Comparison of ENCODE assay signal across 8 cellular contexts in the genomic region with DNA sequence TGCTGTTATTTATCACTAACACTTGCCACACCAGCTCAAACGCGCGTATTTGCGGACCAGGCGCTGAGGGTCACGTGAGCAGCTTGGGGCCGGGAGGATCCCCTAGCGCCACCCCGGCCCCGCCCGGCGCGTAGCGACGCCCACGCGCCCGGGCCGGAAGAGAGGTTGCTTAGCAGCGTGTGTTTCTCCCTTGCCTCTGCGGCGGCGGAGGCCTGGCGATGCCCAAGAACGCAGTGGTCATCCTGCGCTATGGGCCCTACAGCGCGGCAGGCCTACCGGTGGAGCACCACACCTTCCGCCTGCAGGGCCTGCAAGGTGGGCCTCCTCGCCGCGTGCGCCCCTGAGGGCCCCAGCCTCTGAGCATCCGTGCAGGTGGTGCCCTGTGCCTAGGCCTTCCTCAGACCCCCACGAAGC. TPM values are rescaled to one million over a fixed set of nuclear protein-coding genes. Genes with fewer than 3 reads are reported as not detected.
DNase-seq lines count a peak whose midpoint lies in the region; ATAC-seq and FAIRE-seq lines count a peak whose summit lies in the region.

A gene with protein sequence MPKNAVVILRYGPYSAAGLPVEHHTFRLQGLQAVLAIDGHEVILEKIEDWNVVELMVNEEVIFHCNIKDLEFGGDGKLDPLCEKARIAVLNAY (plus strand): TSS at position 172 of the 414 bp plus-strand sequence. CDS start 47 bp downstream, at position 219.

- no peak for FAIRE-seq in GM19239 (lab: Jason Lieb, UNC)

- H3K4me1 ChIP-seq in HUES64 (ENCODE audit: insufficient read depth, low read length) (no peaks in the 10 kb centered on the region), iPS-18a (ENCODE audit: control insufficient read depth, low read depth, low read length) (peaks cover 3% of the 10 kb centered on the region)

- H3K4me3 ChIP-seq in HUES64 (ENCODE audit: low read length) (peak within 1 kb of the TSS; percentile 52), iPS-18a (ENCODE audit: low read length) (peak within 1 kb of the TSS; percentile 61)

- H3K9ac ChIP-seq in HUES64 (ENCODE audit: low read depth, low read length) (no peak within 1 kb of the TSS), iPS-18a (ENCODE audit: low read length) (no peak within 1 kb of the TSS)

- H3K27me3 ChIP-seq in HUES64 (ENCODE audit: insufficient read depth, low read length) (peaks cover 76% of the 10 kb centered on the region), iPS-18a (ENCODE audit: control insufficient read depth, insufficient read depth, low read length) (peaks cover 72% of the 10 kb centered on the region)

- in situ Hi-C loops in Caki2 (cut with HindIII; ENCODE audit: low pct_unique_long_range_greater_than_20kb, low sequenced_read_pairs): no loop called here

- 0 out of 2 replicates have a peak, but pooled peaks cover 4% of the 10 kb centered on the region for H3K9me3 ChIP-seq in HUES64 (ENCODE audit: insufficient read depth, low read depth, low read length)
- H3K9me3 ChIP-seq in iPS-18a (ENCODE audit: control insufficient read depth, low read depth, low read length): no peaks in the 10 kb centered on the region

- no peaks in the 10 kb centered on the region for H3K36me3 ChIP-seq in HUES64 (ENCODE audit: insufficient read depth, low read length)
- no peaks in the 10 kb centered on the region for H3K36me3 ChIP-seq in iPS-18a (ENCODE audit: control insufficient read depth, low read depth, low read length)

- no peak for ATAC-seq in GM18873 (IDR thresholded peaks at IDR 0.05; ENCODE audit: low FRiP score, unreplicated experiment)

- 13% methylated on average over 36 of the region's 36 CpGs for WGBS in HUES64

- peak; percentile 54 for DNase-seq in Caki2 (ENCODE audit: low read depth)
- DNase-seq in anterior cingulate cortex (lab: John Stamatoyannopoulos, UW): peak in 34 of 58 donors; percentile 4 to 66 (median 22)
- DNase-seq in stimulated activated CD8-positive, alpha-beta memory T cell treated with anti-CD3 and anti-CD28 coated beads, Interleukin-7, amount 100 ng/mL, for 48 hours (ENCODE audit: extremely low read depth in 1 of 2, low read depth in 1 of 2): peak; percentile 1 to 13
- DNase-seq in COR-L47 (lab: John Stamatoyannopoulos, UW): no peak
- no peak for DNase-seq in GM19239 (ENCODE audit: insufficient read length, low spot score)

- H3K27ac ChIP-seq in HUES64 (ENCODE audit: low read depth, low read length) (no peak within 1 kb of the TSS), iPS-18a (ENCODE audit: low read length) (no peak within 1 kb of the TSS)

RNA-seq across cellular contexts. Expression of the gene that starts here (rescaled TPM):
- not detected in 2 replicates for total RNA-seq in Caki2 (2014; rRNA removed; shearing (Covaris generic); ENCODE audit: low replicate concordance)
- polyA plus RNA-seq in HUES64 (2013, experiment 1 of 2): not detected
- not detected for polyA plus RNA-seq in HUES64 (2013, experiment 2 of 2)

Comparison
In these comparisons a context has a peak if more than half of its experiments do, and no peak if none do; other contexts are left out.
1. Peak in DNase-seq in Caki2; RNA of the gene not detected or under 1 TPM.
2. DNase-seq: peak in anterior cingulate cortex (34 of 58) and stimulated activated CD8-positive, alpha-beta memory T cell treated with anti-CD3 and anti-CD28 coated beads, Interleukin-7, amount 100 ng/mL, for 48 hours (2 of 2); none in COR-L47 (single experiment) and GM19239 (single experiment).